ENCODE assay signal across 3 cellular contexts in the genomic region with DNA sequence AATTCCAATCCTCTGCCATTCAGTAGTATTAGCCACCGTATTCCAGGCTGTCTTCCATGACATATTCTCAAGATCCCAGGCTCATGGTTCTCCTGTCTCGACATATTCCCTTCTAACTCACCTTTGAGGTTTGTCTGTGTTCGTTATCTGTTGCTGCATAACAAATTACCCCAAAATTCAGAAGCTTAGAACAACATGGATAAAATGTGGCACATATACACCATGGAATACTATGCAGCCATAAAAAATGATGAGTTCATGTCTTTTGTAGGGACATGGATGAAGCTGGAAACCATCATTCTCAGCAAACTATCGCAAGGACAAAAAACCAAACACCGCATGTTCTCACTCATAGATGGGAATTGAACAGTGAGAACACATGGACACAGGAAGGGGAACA. TPM values are rescaled to one million over a fixed set of nuclear protein-coding genes. Genes with fewer than 3 reads are reported as not detected.
"Had no signal": no experiment of that assay in that cellular context is flagged by ENCODE, and none has a peak within 500 bp of the region (broad histone marks: within the 10 kb centered on the region; RNA-seq: fewer than 3 reads in every experiment).

No MANE protein-coding gene starts in this region.

RNA-seq across cellular contexts. Expression of a gene that starts 33.0 kb away (rescaled TPM):
- total RNA-seq: mammary epithelial cell had no signal
- polyA plus RNA-seq: immature natural killer cell; naive thymus-derived CD4-positive, alpha-beta T cell had no signal
